Comparison of ENCODE assay signal across 15 cellular contexts in the genomic region with DNA sequence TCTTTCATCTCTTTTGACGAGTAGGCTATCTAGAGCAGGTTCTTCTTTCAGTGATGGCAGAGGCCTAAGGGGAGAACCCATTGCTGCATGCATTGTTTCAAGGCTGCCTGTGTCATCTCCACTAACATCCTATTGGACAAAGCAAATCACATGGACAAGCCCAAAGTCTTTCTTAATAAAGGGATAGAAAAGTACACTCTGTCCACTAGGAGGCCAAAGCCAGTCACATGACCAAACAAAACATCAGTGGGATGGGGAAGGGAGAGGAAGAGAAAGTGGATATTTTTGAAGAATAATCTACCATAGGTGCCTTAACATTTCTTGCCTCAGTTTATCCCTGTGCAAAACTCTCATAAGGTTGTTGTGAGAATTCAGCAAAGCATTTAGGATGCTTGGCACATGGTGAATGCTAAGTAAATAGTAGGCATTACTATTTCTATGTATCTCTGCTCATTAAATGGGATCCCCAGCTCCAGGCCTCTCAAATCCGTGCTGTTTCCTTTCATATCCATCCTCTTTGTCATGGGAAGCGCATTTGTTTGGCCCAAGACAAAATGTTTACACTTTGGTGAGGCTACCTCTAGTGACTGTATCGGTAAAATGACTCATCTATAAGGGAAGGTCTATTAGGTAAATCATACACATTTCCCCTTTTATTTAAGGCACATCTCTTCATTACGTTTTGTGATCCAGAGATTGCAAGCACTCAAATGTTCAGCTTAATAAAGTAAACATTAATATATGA. TPM values are rescaled to one million over a fixed set of nuclear protein-coding genes. Genes with fewer than 3 reads are reported as not detected.
DNase-seq lines count a peak whose midpoint lies in the region; ATAC-seq and TF ChIP-seq lines count a peak whose summit lies in the region.
"Had no signal": no experiment of that assay in that cellular context is flagged by ENCODE, and none has a peak within 500 bp of the region (broad histone marks: within the 10 kb centered on the region; RNA-seq: fewer than 3 reads in every experiment).

No MANE protein-coding gene starts in this region.

- TF ChIP-seq CTCF in GM23338 (conservative IDR thresholded peaks at IDR 0.05; ENCODE audit: low read depth in 2 of 2) (peak; percentile 36 to 52), MM.1S (IDR thresholded peaks at IDR 0.05; ENCODE audit: low read length) (peak; percentile 46), endodermal cell (conservative IDR thresholded peaks at IDR 0.05) (peak; percentile 61), upper lobe of left lung (IDR thresholded peaks at IDR 0.05) (peak in 1 of 6 experiments; percentile 21), ascending aorta (IDR thresholded peaks at IDR 0.05) (no peak)

- no peak overlapping the region for H3K27ac Mint-ChIP-seq in GM23338
- no peak overlapping the region for H3K27ac Mint-ChIP-seq in endodermal cell
- H3K27ac Mint-ChIP-seq: CD14-positive monocyte had no signal

- H3K9me3 Mint-ChIP-seq in GM23338 (no peaks in the 10 kb centered on the region), endodermal cell (no peaks in the 10 kb centered on the region)

- no peak overlapping the region for H3K27ac ChIP-seq in GM23338 (ENCODE audit: low read depth)
- H3K27ac ChIP-seq in MM.1S (ENCODE audit: low read length): no peak overlapping the region
- no peak overlapping the region for H3K27ac ChIP-seq in endodermal cell (ENCODE audit: low read depth, low read length)
- H3K27ac ChIP-seq in upper lobe of left lung: no peak overlapping the region
- H3K27ac ChIP-seq in ascending aorta: no peak overlapping the region
- H3K27ac ChIP-seq: esophagus muscularis mucosa had no signal

- H2AFZ ChIP-seq in GM23338 (peak overlapping the region; percentile 45; the same call in 1 of the 2 replicates), MM.1S (ENCODE audit: low read length) (peak overlapping the region; percentile 22; the same call in 1 of the 2 replicates)

- H3K4me3 Mint-ChIP-seq in GM23338 (no peak overlapping the region), endodermal cell (no peak overlapping the region)
- H3K4me3 Mint-ChIP-seq: CD14-positive monocyte had no signal

- H3K9me3 ChIP-seq in MM.1S (replicated peaks; ENCODE audit: insufficient read depth, low read length) (no peaks in the 10 kb centered on the region), endodermal cell (ENCODE audit: control insufficient read depth, low read length) (no peaks in the 10 kb centered on the region), upper lobe of left lung (no peaks in the 10 kb centered on the region), ascending aorta (no peaks in the 10 kb centered on the region)
- H3K9me3 ChIP-seq: esophagus muscularis mucosa, HAP-1 had no signal

- H3K4me1 ChIP-seq in GM23338 (ENCODE audit: insufficient read depth): peaks cover 14% of the 10 kb centered on the region
- H3K4me1 ChIP-seq in MM.1S (ENCODE audit: low read length): 0 out of 2 replicates have a peak, but pooled peaks cover 5% of the 10 kb centered on the region
- H3K4me1 ChIP-seq in endodermal cell (ENCODE audit: control insufficient read depth, insufficient read depth, low read length): no peaks in the 10 kb centered on the region
- H3K4me1 ChIP-seq in upper lobe of left lung: peaks cover 0 to 4% (median 1%) of the 10 kb centered on the region in 4 donors
- H3K4me1 ChIP-seq in ascending aorta: no peaks in the 10 kb centered on the region
- H3K4me1 ChIP-seq: HAP-1 had no signal

- H3K9me2 ChIP-seq in GM23338 (ENCODE audit: insufficient read depth) (no peaks in the 10 kb centered on the region), MM.1S (replicated peaks; ENCODE audit: insufficient read depth, low read length) (no peaks in the 10 kb centered on the region)

- H4K20me1 ChIP-seq in GM23338 (replicated peaks; ENCODE audit: insufficient read depth) (no peaks in the 10 kb centered on the region), MM.1S (ENCODE audit: insufficient read depth, low read length) (no peaks in the 10 kb centered on the region)

- ATAC-seq in GM23338: peak; percentile 49; the same call in 2 of the 3 replicates
- ATAC-seq in upper lobe of left lung (ENCODE audit: low FRiP score in 2 of 2): no peak
- no peak for ATAC-seq in HG03108 (IDR thresholded peaks at IDR 0.05; ENCODE audit: unreplicated experiment)

- H3F3A ChIP-seq in GM23338 (replicated peaks; ENCODE audit: low read depth) (no peaks in the 10 kb centered on the region), MM.1S (ENCODE audit: insufficient read depth, low read length) (no peaks in the 10 kb centered on the region)

- intact Hi-C loops in ascending aorta (cut with DNase I): no loop called here

- H3K4me3 ChIP-seq in GM23338 (no peak overlapping the region), MM.1S (ENCODE audit: low read length) (no peak overlapping the region), endodermal cell (ENCODE audit: low read length) (no peak overlapping the region), upper lobe of left lung (no peak overlapping the region), ascending aorta (no peak overlapping the region)
- H3K4me3 ChIP-seq: esophagus muscularis mucosa, HAP-1 had no signal

- WGBS in endodermal cell (ENCODE audit: insufficient coverage in 1 of 2, insufficient read length in 1 of 2), 2 experiments: 83 to 88% methylated on average over 2 to 4 of the region's 5 CpGs
- WGBS in upper lobe of left lung, 2 donors: 72 to 74% methylated on average over 5 of the region's 5 CpGs

- no peaks in the 10 kb centered on the region for H3K27me3 Mint-ChIP-seq in GM23338 (ENCODE audit: insufficient read depth, low read depth, poor library complexity)
- no peaks in the 10 kb centered on the region for H3K27me3 Mint-ChIP-seq in endodermal cell (ENCODE audit: insufficient read depth)

- H3K36me3 Mint-ChIP-seq in GM23338 (ENCODE audit: low read depth): peaks cover 3% of the 10 kb centered on the region; the same call in 2 of the 3 replicates
- H3K36me3 Mint-ChIP-seq in endodermal cell (ENCODE audit: low read depth): no peaks in the 10 kb centered on the region
- H3K36me3 Mint-ChIP-seq: CD14-positive monocyte had no signal

- TF ChIP-seq EP300 in upper lobe of left lung (IDR thresholded peaks at IDR 0.05): no peak

- no peak overlapping the region for H3K4me2 ChIP-seq in GM23338
- H3K4me2 ChIP-seq in MM.1S (ENCODE audit: low read depth, low read length): no peak overlapping the region

- H3K27me3 ChIP-seq in GM23338 (ENCODE audit: insufficient read depth) (no peaks in the 10 kb centered on the region), MM.1S (replicated peaks; ENCODE audit: insufficient read depth, low read length) (no peaks in the 10 kb centered on the region), endodermal cell (ENCODE audit: control insufficient read depth, insufficient read depth, low read length, poor library complexity, severe bottlenecking) (no peaks in the 10 kb centered on the region), upper lobe of left lung (no peaks in the 10 kb centered on the region), ascending aorta (no peaks in the 10 kb centered on the region)
- H3K27me3 ChIP-seq: esophagus muscularis mucosa had no signal

- DNase-seq in DMS53 (lab: John Stamatoyannopoulos, UW): peak; percentile 73
- DNase-seq in GM23338 (ENCODE audit: low spot score): peak; percentile 47
- no peak for DNase-seq in MM.1S
- no peak for DNase-seq in endodermal cell
- DNase-seq in upper lobe of left lung: no peak
- no peak for DNase-seq in ascending aorta (ENCODE audit: low spot score in 2 of 2)
- DNase-seq in GOT3 (lab: John Stamatoyannopoulos, UW): no peak
- DNase-seq: stimulated activated CD4-positive, alpha-beta T cell treated with anti-CD3 and anti-CD28 coated beads, Interleukin-4, amount 100 ng/mL, for 24 hours; substantia nigra had no signal

- H3K79me2 ChIP-seq in GM23338 (replicated peaks; ENCODE audit: insufficient read depth): no peaks in the 10 kb centered on the region
- H3K79me2 ChIP-seq in MM.1S (ENCODE audit: low read length): no peaks in the 10 kb centered on the region

- no peak overlapping the region for H3K9ac ChIP-seq in MM.1S (ENCODE audit: low read length)
- no peak overlapping the region for H3K9ac ChIP-seq in endodermal cell (ENCODE audit: extremely low read depth, low read length, poor library complexity, severe bottlenecking)

- no peaks in the 10 kb centered on the region for H3K36me3 ChIP-seq in GM23338 (ENCODE audit: insufficient read depth)
- no peaks in the 10 kb centered on the region for H3K36me3 ChIP-seq in MM.1S (replicated peaks; ENCODE audit: insufficient read depth, low read length)
- no peaks in the 10 kb centered on the region for H3K36me3 ChIP-seq in endodermal cell (ENCODE audit: control insufficient read depth, insufficient read depth, low read length)
- H3K36me3 ChIP-seq in upper lobe of left lung: no peaks in the 10 kb centered on the region
- H3K36me3 ChIP-seq in ascending aorta: no peaks in the 10 kb centered on the region
- H3K36me3 ChIP-seq: esophagus muscularis mucosa, HAP-1 had no signal

- H3K4me1 Mint-ChIP-seq in GM23338 (peaks cover 17% of the 10 kb centered on the region), endodermal cell (no peaks in the 10 kb centered on the region)
- H3K4me1 Mint-ChIP-seq: CD14-positive monocyte had no signal

- TF ChIP-seq POLR2A in upper lobe of left lung (IDR thresholded peaks at IDR 0.05): no peak

RNA-seq across cellular contexts. Expression of a gene that starts 16.7 kb away (rescaled TPM):
- total RNA-seq in GM23338 (2014; rRNA removed; shearing (Covaris generic)): 31.7 and 36.9 TPM in 2 replicates
- 15.1 and 16.3 TPM in 2 replicates for polyA plus RNA-seq in GM23338 (2016; fragmentation: Nextera tagmentation; extraction: Ambion mirVana)
- 10 to 100 TPM in 1 of 2 donors, 1 to 10 TPM in 1; 4.3 to 11.7 TPM for total RNA-seq in endodermal cell
- 3.5 TPM for polyA plus RNA-seq in endodermal cell (2013, experiment 1 of 2)
- 3.0 TPM for polyA plus RNA-seq in endodermal cell (2013, experiment 2 of 2)
- 10 to 100 TPM; 33.3 to 74.7 (median 45.7) TPM for total RNA-seq in upper lobe of left lung
- 31.8 TPM for total RNA-seq in ascending aorta
- total RNA-seq: activated CD8-positive, alpha-beta memory T cell treated with anti-CD3 and anti-CD28 coated beads for 36 hours; T-helper 1 cell treated with Interleukin-12 subunit alpha and Interleukin-12 subunit beta and Interleukin-4 antibody, amounts not matched to agents 30 ng/mL and 1 ng/mL, for 36 hours had no signal
- polyA plus RNA-seq: CD14-positive monocyte had no signal

Comparison
In these comparisons a context has a peak if more than half of its experiments do, and no peak if none do; other contexts are left out.
1. DNase-seq: peak in DMS53 (single experiment) and GM23338 (single experiment); none in MM.1S (single experiment), endodermal cell (single experiment), upper lobe of left lung (0 of 2), ascending aorta (0 of 2) and GOT3 (single experiment).
2. CTCF ChIP-seq: peak in GM23338 (2 of 2), MM.1S (single experiment) and endodermal cell (single experiment); none in ascending aorta (0 of 3).